ENCODE assay signal across 11 cellular contexts in the genomic region with DNA sequence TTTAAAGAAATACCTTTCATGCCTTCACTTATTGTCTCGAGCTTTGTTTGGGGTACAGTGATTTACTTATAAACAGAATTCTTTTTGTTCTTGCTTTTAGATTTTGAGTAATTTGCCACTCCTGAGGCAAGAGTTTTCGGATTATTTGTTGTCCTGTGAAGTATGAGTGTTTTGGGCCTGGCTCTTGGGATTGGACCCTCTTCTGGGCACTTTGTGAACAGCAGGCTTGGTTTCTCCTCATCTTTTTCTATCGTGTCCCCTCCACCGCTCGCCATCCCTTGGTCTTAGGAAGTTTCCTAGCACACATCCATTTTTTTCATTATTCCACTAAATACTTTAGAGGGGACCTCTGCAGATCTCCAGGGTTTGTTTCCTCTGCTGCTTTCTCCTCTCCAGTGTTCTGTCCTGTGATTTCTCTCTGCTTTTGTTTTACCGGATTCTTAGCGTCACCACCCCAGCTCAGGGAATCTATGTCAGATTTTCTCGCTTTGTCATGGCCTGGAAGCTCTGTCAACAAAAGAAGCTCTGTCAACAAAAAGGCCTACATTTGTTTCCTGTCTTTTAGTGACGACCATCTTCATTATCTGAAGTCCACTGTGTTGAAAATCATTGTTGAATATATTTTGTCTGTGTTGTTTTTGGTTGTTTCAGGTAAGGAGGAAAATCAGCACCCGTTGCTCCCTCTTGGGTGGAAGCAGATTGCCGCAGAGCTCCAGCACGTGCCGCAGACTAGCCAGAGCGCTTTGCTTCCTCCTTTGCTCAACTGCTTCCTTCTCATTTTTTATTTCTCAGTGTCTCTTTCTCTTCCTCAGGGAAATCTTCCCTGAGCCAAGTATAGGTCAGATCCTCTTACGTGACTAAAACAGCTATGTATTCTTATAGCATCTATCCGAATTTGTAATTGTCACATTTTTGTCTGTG. TPM values are rescaled to one million over a fixed set of nuclear protein-coding genes. Genes with fewer than 3 reads are reported as not detected.
A peak's percentile ranks its signal among the peaks of the same experiment; 100 is the strongest.
DNase-seq lines count a peak whose midpoint lies in the region; ATAC-seq, FAIRE-seq and TF ChIP-seq lines count a peak whose summit lies in the region.
"Had no signal": no experiment of that assay in that cellular context is flagged by ENCODE, and none has a peak within 500 bp of the region (broad histone marks: within the 10 kb centered on the region; RNA-seq: fewer than 3 reads in every experiment).

No MANE protein-coding gene starts in this region.

- no peak overlapping the region for H2AFZ ChIP-seq in HCT116 (ENCODE audit: low read depth, low read length, poor library complexity, severe bottlenecking)
- H2AFZ ChIP-seq: parathyroid adenoma had no signal

- H4K20me1 ChIP-seq in HCT116 (ENCODE audit: insufficient read depth), result no peaks in the 10 kb centered on the region

- H3K9me3 ChIP-seq in HCT116 (ENCODE audit: control insufficient read depth in 1 of 2, insufficient read depth in 1 of 2, low read depth in 1 of 2, low read length in 2 of 2) (no peaks in the 10 kb centered on the region), iPS-18a (ENCODE audit: control insufficient read depth, low read depth, low read length) (no peaks in the 10 kb centered on the region)

- POLR2A ChIA-PET in HCT116 (lab: Charles Lee), result no interaction called here

- intact Hi-C loops in HCT116 (cut with micrococcal nuclease), result no loop called here

- H3K4me1 ChIP-seq in HCT116 (ENCODE audit: control insufficient read depth in 1 of 2, insufficient read depth in 2 of 2, low read length in 2 of 2) (no peaks in the 10 kb centered on the region), iPS-18a (ENCODE audit: control insufficient read depth, low read depth, low read length) (no peaks in the 10 kb centered on the region)
- H3K4me1 ChIP-seq: parathyroid adenoma had no signal

- RAD21 ChIA-PET in HCT116 (lab: Charles Lee; ENCODE audit: low non-redundant PET in 1 of 2, low total read pairs in 2 of 2, uncharacterized antibody in 2 of 2, unreplicated experiment in 2 of 2), result no interaction called here

- no peak overlapping the region for H3K4me2 ChIP-seq in HCT116 (ENCODE audit: low read length)

- H3K4me3 ChIP-seq in HCT116 (replicated peaks in 1 of 2; ENCODE audit: low read depth in 1 of 2, low read length in 2 of 2) (no peak overlapping the region), iPS-18a (ENCODE audit: low read length) (peak overlapping the region; percentile 44)

- H3K27ac ChIP-seq in HCT116 (ENCODE audit: low read depth, low read length) (no peak overlapping the region), iPS-18a (ENCODE audit: low read length) (no peak overlapping the region)
- H3K27ac ChIP-seq: parathyroid adenoma had no signal

- DNase-seq in AG09319 (ENCODE audit: extremely low read depth, low read depth) (no peak), HCT116 (ENCODE audit: low read depth, low spot score) (peak; percentile 7), HTR-8/SVneo (ENCODE audit: insufficient read length, low spot score) (no peak), germinal center (ENCODE audit: low spot score) (no peak)
- DNase-seq in activated CD4-positive, alpha-beta T cell treated with anti-CD3 and anti-CD28 coated beads, Interleukin-2, amount 50 U/mL, for 4 hours, result no peak
- DNase-seq: DMS153 had no signal

- no peaks in the 10 kb centered on the region for H3K79me2 ChIP-seq in HCT116 (ENCODE audit: insufficient read depth, low read length)
- H3K79me2 ChIP-seq: parathyroid adenoma had no signal

- H3K36me3 ChIP-seq in HCT116 (ENCODE audit: control insufficient read depth in 1 of 2, insufficient read depth in 2 of 2, low read length in 2 of 2) (no peaks in the 10 kb centered on the region), iPS-18a (ENCODE audit: control insufficient read depth, low read depth, low read length) (no peaks in the 10 kb centered on the region)

- H3K27me3 ChIP-seq in HCT116 (ENCODE audit: insufficient read depth, low read length) (no peaks in the 10 kb centered on the region), iPS-18a (ENCODE audit: control insufficient read depth, insufficient read depth, low read length) (no peaks in the 10 kb centered on the region)

- BruUV-seq in HCT116 (replicated peaks; lab: Mats Ljungman, UMichigan), result no TSS peak

- no peaks in the 10 kb centered on the region for H3K9me2 ChIP-seq in HCT116 (ENCODE audit: insufficient read depth)

- ATAC-seq in HCT116 (peak; percentile 89), HG02884 (IDR thresholded peaks at IDR 0.05; ENCODE audit: unreplicated experiment) (no peak)
- ATAC-seq: activated T-helper 17 cell treated with anti-CD3 and anti-CD28 coated beads, Interleukin-2, amount 50 U/mL, for 72 hours had no signal

- TF ChIP-seq CTCF in AG09319 (IDR thresholded peaks at IDR 0.05; ENCODE audit: low read depth, low read length), result peak; percentile 13
- TF ChIP-seq CTCF in HCT116 (IDR thresholded peaks at IDR 0.05 in 2 of 3, conservative IDR thresholded peaks at IDR 0.05 in 1 of 3; ENCODE audit: borderline replicate concordance in 1 of 3, insufficient read depth in 1 of 3, low read depth in 2 of 3, low read length in 2 of 3), result peak in 2 of 3 experiments; percentile 47 to 53; a peak in 4 of 6 replicates

- FAIRE-seq in TTC549 (lab: Jason Lieb, UNC) (peak; percentile 7), HTR-8/SVneo (lab: Jason Lieb, UNC) (no peak)

- CTCF ChIA-PET in HCT116 (lab: Charles Lee), result no interaction called here

- TF ChIP-seq RAD21 in HCT116 (IDR thresholded peaks at IDR 0.05; ENCODE audit: low read depth), result no peak

- TF ChIP-seq POLR2A in HCT116 (IDR thresholded peaks at IDR 0.05; ENCODE audit: borderline replicate concordance, extremely low read depth, insufficient read depth, insufficient read length), result no peak

- H3K9ac ChIP-seq in HCT116 (ENCODE audit: low read length), result no peak overlapping the region
- H3K9ac ChIP-seq in iPS-18a (ENCODE audit: low read length), result no peak overlapping the region
- H3K9ac ChIP-seq: parathyroid adenoma had no signal

TF ChIP-seq in HCT116, 20 proteins besides CTCF, POLR2A, EP300 and RAD21:
- TF ChIP-seq FOSL1 (IDR thresholded peaks at IDR 0.05; ENCODE audit: low read depth) (no peak), ZFX (IDR thresholded peaks at IDR 0.05) (no peak), EZH2phosphoT487 (IDR thresholded peaks at IDR 0.05; ENCODE audit: borderline replicate concordance) (no peak), SRF (IDR thresholded peaks at IDR 0.05; ENCODE audit: low read depth) (no peak), JUND (IDR thresholded peaks at IDR 0.05) (no peak), YY1 (IDR thresholded peaks at IDR 0.05; ENCODE audit: extremely low read depth, insufficient replicate concordance, low read depth, low read length) (no peak), ZNF274 (IDR thresholded peaks at IDR 0.05; ENCODE audit: low read depth, low read length) (no peak), EZH2 (IDR thresholded peaks at IDR 0.05) (no peak), CEBPB (IDR thresholded peaks at IDR 0.05; ENCODE audit: low read depth) (no peak)
- TF ChIP-seq, protein P1, sequence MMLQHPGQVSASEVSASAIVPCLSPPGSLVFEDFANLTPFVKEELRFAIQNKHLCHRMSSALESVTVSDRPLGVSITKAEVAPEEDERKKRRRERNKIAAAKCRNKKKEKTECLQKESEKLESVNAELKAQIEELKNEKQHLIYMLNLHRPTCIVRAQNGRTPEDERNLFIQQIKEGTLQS (IDR thresholded peaks at IDR 0.05), result no peak
- TF ChIP-seq, protein P2, sequence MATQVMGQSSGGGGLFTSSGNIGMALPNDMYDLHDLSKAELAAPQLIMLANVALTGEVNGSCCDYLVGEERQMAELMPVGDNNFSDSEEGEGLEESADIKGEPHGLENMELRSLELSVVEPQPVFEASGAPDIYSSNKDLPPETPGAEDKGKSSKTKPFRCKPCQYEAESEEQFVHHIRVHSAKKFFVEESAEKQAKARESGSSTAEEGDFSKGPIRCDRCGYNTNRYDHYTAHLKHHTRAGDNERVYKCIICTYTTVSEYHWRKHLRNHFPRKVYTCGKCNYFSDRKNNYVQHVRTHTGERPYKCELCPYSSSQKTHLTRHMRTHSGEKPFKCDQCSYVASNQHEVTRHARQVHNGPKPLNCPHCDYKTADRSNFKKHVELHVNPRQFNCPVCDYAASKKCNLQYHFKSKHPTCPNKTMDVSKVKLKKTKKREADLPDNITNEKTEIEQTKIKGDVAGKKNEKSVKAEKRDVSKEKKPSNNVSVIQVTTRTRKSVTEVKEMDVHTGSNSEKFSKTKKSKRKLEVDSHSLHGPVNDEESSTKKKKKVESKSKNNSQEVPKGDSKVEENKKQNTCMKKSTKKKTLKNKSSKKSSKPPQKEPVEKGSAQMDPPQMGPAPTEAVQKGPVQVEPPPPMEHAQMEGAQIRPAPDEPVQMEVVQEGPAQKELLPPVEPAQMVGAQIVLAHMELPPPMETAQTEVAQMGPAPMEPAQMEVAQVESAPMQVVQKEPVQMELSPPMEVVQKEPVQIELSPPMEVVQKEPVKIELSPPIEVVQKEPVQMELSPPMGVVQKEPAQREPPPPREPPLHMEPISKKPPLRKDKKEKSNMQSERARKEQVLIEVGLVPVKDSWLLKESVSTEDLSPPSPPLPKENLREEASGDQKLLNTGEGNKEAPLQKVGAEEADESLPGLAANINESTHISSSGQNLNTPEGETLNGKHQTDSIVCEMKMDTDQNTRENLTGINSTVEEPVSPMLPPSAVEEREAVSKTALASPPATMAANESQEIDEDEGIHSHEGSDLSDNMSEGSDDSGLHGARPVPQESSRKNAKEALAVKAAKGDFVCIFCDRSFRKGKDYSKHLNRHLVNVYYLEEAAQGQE (IDR thresholded peaks at IDR 0.05; ENCODE audit: low read depth), result no peak
- TF ChIP-seq, protein P3, sequence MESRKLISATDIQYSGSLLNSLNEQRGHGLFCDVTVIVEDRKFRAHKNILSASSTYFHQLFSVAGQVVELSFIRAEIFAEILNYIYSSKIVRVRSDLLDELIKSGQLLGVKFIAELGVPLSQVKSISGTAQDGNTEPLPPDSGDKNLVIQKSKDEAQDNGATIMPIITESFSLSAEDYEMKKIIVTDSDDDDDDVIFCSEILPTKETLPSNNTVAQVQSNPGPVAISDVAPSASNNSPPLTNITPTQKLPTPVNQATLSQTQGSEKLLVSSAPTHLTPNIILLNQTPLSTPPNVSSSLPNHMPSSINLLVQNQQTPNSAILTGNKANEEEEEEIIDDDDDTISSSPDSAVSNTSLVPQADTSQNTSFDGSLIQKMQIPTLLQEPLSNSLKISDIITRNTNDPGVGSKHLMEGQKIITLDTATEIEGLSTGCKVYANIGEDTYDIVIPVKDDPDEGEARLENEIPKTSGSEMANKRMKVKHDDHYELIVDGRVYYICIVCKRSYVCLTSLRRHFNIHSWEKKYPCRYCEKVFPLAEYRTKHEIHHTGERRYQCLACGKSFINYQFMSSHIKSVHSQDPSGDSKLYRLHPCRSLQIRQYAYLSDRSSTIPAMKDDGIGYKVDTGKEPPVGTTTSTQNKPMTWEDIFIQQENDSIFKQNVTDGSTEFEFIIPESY (IDR thresholded peaks at IDR 0.05; ENCODE audit: extremely low read depth, insufficient replicate concordance, low read length), result no peak

RNA-seq across cellular contexts. Expression of a gene that starts 27.8 kb away (rescaled TPM):
- total RNA-seq in HCT116 (2021; ENCODE audit: unreplicated experiment), result 0.34 TPM
- 0.02 TPM in 1 of 2 replicates, not detected in the other for polyA plus RNA-seq in HCT116 (2012)
- total RNA-seq: activated T-helper 17 cell treated with anti-CD3 and anti-CD28 coated beads, Interleukin-2, amount 50 U/mL, for 72 hours had no signal
